Comparison of ENCODE assay signal across 8 cellular contexts in the genomic region with DNA sequence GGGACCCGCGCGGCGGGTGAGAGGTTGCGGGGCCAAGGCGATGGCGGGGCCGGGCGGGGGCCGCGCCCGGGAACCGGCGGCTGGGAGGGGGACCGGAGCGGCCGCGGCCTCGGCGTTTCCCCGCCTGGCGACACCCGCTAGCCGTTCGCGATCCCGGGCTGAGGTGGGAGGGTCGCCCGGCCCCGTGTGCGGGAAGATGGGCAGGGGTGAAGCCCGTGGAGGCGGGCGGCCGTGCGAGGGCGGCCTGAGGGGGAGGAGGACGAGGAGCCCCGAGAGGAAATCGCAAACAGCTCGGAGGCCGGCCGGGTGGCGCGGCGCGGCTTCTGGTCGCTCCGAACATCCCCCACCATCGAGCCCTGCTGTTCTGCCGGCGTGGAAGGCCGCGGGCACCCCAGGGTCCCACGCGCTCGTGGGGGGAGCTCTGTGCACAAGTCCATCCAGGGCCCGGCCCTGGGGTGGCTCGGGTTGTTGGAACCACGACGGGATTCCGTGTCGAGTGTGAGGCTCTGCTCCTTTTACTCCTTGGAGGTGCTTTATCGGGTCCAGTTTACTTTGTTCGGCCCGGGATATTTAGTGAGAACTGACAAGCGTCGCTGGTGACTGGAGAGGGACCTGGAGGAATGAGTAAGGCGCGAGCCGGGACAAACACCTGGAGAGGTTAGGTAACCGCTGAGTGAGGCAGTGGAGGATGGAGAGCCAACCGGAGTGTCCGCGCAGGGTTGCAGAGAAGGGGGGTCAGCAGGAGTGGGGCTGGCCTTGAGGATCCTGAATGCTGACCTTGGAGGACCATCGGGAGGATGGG. TPM values are rescaled to one million over a fixed set of nuclear protein-coding genes. Genes with fewer than 3 reads are reported as not detected.
DNase-seq lines count a peak whose midpoint lies in the region; ATAC-seq and TF ChIP-seq lines count a peak whose summit lies in the region.

No MANE protein-coding gene starts in this region.

- H3K27ac Mint-ChIP-seq in CD14-positive monocyte (peak overlapping the region in 5 of 7 donors; percentile 27 to 89 (median 84)), T-cell (peak overlapping the region; percentile 75 to 87)

- POLR2A ChIA-PET in T-cell (lab: Charles Lee), result interaction anchor here (0.6 to 1.7 kb wide), 6 partner anchors 9 to 187 kb away, joined by 3 to 13 read pairs (median 4); a partner anchor contains a TSS

- H3K4me3 Mint-ChIP-seq in CD14-positive monocyte (peak overlapping the region; percentile 96 to 99), T-cell (peak overlapping the region; percentile 90 to 96 (median 95))

- peaks cover 5 to 14% (median 6%) of the 10 kb centered on the region in 3 donors for H3K27me3 Mint-ChIP-seq in CD14-positive monocyte (ENCODE audit: low read depth in 3 of 3)
- no peaks in the 10 kb centered on the region for H3K27me3 Mint-ChIP-seq in T-cell

- H3K9me3 Mint-ChIP-seq in CD14-positive monocyte (peaks cover 0 to 5% (median 0%) of the 10 kb centered on the region in 7 donors), T-cell (no peaks in the 10 kb centered on the region)

- H3K4me1 Mint-ChIP-seq in CD14-positive monocyte (peaks cover 40% of the 10 kb centered on the region), T-cell (peaks cover 52 to 58% (median 53%) of the 10 kb centered on the region in 3 donors)

- H3K4me3 ChIP-seq in astrocyte of the spinal cord (ENCODE audit: low read depth, low read length), result peak overlapping the region; percentile 78

- intact Hi-C loops in CD14-positive monocyte (cut with micrococcal nuclease), result loop anchor here (10.0 kb wide), 2 partner anchors 64 to 74 kb away; no protein-coding TSS in a partner anchor
- intact Hi-C loops in sciatic nerve (cut with DNase I), result no loop called here

- CTCF ChIA-PET in T-cell (lab: Charles Lee), result interaction anchor here (1.0 to 2.8 kb wide), 6 partner anchors 9 to 168 kb away, joined by 3 to 24 read pairs (median 4); no protein-coding TSS in a partner anchor

- H3K36me3 Mint-ChIP-seq in CD14-positive monocyte (peaks cover 10 to 13% of the 10 kb centered on the region in 2 donors), T-cell (no peaks in the 10 kb centered on the region)

- in situ Hi-C loops in astrocyte of the spinal cord (cut with HindIII; ENCODE audit: low sequenced_read_pairs), result no loop called here

- DNase-seq in CD14-positive monocyte (ENCODE audit: low spot score) (no peak), T-cell (peak; percentile 9 to 62 (median 38)), astrocyte of the spinal cord (ENCODE audit: low read depth, low spot score) (peak; percentile 37), iPS DF 19.7 (ENCODE audit: low read depth, low spot score) (peak; percentile 15), sciatic nerve (ENCODE audit: low spot score) (peak; percentile 72), pons (ENCODE audit: low spot score) (no peak)

- TF ChIP-seq CTCF in CD14-positive monocyte (IDR thresholded peaks at IDR 0.05) (no peak), astrocyte of the spinal cord (IDR thresholded peaks at IDR 0.05; ENCODE audit: low read depth, low read length) (no peak)

- ATAC-seq in GM19397 (IDR thresholded peaks at IDR 0.05; ENCODE audit: unreplicated experiment), result peak; percentile 56
- peak; percentile 2 for ATAC-seq in HG03469 (IDR thresholded peaks at IDR 0.05; ENCODE audit: unreplicated experiment)
- ATAC-seq in T-cell (replicated peaks in 1 of 4), result peak; percentile 49 to 65 (median 60)
- peak; percentile 56 for ATAC-seq in sciatic nerve

RNA-seq across cellular contexts. Expression of a gene that starts 0.7 kb away (rescaled TPM):
- polyA plus RNA-seq in CD14-positive monocyte, result 10 to 100 TPM in 1 of 2 donors, 1 to 10 TPM in 1; 6.0 to 12.2 TPM
- total RNA-seq in T-cell, result 100 to 1,000 TPM in 1 of 5 donors, 10 to 100 TPM in 4; 88.3 to 119 (median 89.1) TPM
- 74.4 TPM for total RNA-seq in sciatic nerve

Comparison
In these comparisons a context has a peak if more than half of its experiments do, and no peak if none do; other contexts are left out.
1. DNase-seq: peak in T-cell (34 of 34), astrocyte of the spinal cord (single experiment), iPS DF 19.7 (single experiment) and sciatic nerve (single experiment); none in CD14-positive monocyte (single experiment) and pons (single experiment).
2. ATAC-seq: peak in every context shown above with its lines; median percentile 60 in T-cell; 56 in GM19397; 56 in sciatic nerve; 2 in HG03469.